Comparison of ENCODE assay signal across 8 cellular contexts in the genomic region with DNA sequence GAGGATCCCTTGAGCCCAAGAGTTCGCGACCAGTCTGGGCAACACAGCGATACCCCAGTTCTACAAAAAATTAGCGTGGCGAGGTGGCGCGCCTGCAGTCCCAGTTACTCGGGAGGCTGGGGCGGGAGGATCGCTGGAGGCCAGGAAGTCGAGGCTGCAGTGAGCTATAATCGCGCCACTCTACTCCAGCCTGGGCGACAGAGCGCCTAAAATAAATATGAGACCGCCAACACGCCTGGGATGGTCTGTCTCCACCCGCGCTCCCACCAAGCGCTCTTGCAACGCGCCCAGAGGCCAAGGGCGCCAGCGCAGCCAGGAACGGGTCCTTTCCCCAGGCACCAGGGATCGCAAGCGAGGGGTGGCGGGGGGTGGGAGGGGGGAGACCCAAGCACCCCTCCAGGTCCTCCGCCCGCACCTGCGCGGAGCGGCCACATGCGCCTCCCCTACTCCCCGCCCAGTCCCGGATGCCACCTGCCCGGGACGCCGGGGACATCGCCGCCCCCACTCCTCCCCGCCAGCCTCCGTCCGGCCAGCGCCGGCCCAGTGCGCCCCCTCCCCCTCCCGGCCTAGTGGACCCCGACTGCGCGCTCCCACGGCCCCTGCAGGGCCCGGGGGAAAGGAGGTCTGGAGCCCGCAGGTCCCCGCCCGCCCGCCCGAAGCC. TPM values are rescaled to one million over a fixed set of nuclear protein-coding genes. Genes with fewer than 3 reads are reported as not detected.
A peak's percentile ranks its signal among the peaks of the same experiment; 100 is the strongest.
DNase-seq lines count a peak whose midpoint lies in the region; ATAC-seq and TF ChIP-seq lines count a peak whose summit lies in the region.

No MANE protein-coding gene starts in this region.

- no peaks in the 10 kb centered on the region for H3K27me3 Mint-ChIP-seq in chondrocyte (ENCODE audit: low read depth)

- H3K4me1 Mint-ChIP-seq in chondrocyte (ENCODE audit: low read depth), result peaks cover 11% of the 10 kb centered on the region

- peak overlapping the region; percentile 59 for H3K9ac ChIP-seq in SK-N-MC (ENCODE audit: insufficient read length)

- H3K36me3 ChIP-seq in SK-N-MC (ENCODE audit: insufficient read depth, low read length), result no peaks in the 10 kb centered on the region
- H3K36me3 ChIP-seq in mesodermal cell (ENCODE audit: control insufficient read depth, insufficient read depth, low read length), result no peaks in the 10 kb centered on the region
- H3K36me3 ChIP-seq in tibial nerve, result no peaks in the 10 kb centered on the region

- H3K9me3 Mint-ChIP-seq in chondrocyte (ENCODE audit: low read depth), result no peaks in the 10 kb centered on the region

- peak overlapping the region; percentile 27 for H3K27ac Mint-ChIP-seq in chondrocyte (ENCODE audit: unreplicated experiment)

- H3K36me3 Mint-ChIP-seq in chondrocyte (ENCODE audit: low read depth), result no peaks in the 10 kb centered on the region

- no peak for TF ChIP-seq EP300 in tibial nerve (IDR thresholded peaks at IDR 0.05)

- TF ChIP-seq CTCF in chondrocyte (IDR thresholded peaks at IDR 0.05), result peak; percentile 36
- TF ChIP-seq CTCF in tibial nerve (IDR thresholded peaks at IDR 0.05), result no peak

- peak; percentile 24 for ATAC-seq in HG03039 (IDR thresholded peaks at IDR 0.05; ENCODE audit: unreplicated experiment)
- ATAC-seq in HG03342 (IDR thresholded peaks at IDR 0.05; ENCODE audit: unreplicated experiment), result no peak

- 1 to 4% methylated on average over 14 to 35 of the region's 58 CpGs for WGBS in mesodermal cell (ENCODE audit: insufficient coverage in 2 of 2), 2 experiments
- 0 to 2% methylated on average over 3 to 29 of the region's 58 CpGs for WGBS in tibial nerve, 2 donors

- H3K27me3 ChIP-seq in tibial nerve, result peaks cover 0 to 25% of the 10 kb centered on the region in 2 donors

- H3K4me3 Mint-ChIP-seq in chondrocyte (ENCODE audit: unreplicated experiment), result peak overlapping the region; percentile 74

- H3K4me3 ChIP-seq in SK-N-MC (peak overlapping the region; percentile 82), mesodermal cell (ENCODE audit: extremely low read depth, insufficient read depth, low read length, poor library complexity, severe bottlenecking) (peak overlapping the region; percentile 53), tibial nerve (peak overlapping the region; percentile 38 to 80 (median 60))

- peak; percentile 51 for DNase-seq in NCI-H82 (lab: John Stamatoyannopoulos, UW)
- DNase-seq in NCI-H82 treated with DMSO at 0.1 percent for 48 hours (lab: John Stamatoyannopoulos, UW; ENCODE audit: unreplicated experiment), result no peak
- DNase-seq in SK-N-MC (ENCODE audit: low read depth, low spot score), result no peak
- DNase-seq in chondrocyte (ENCODE audit: low spot score), result no peak
- no peak for DNase-seq in tibial nerve (ENCODE audit: low spot score in 2 of 2)

- H3K9me3 ChIP-seq in SK-N-MC (ENCODE audit: low read depth, low read length), result no peaks in the 10 kb centered on the region
- no peaks in the 10 kb centered on the region for H3K9me3 ChIP-seq in mesodermal cell (ENCODE audit: control insufficient read depth, low read length)
- H3K9me3 ChIP-seq in tibial nerve, result no peaks in the 10 kb centered on the region

- H3K27ac ChIP-seq in SK-N-MC (no peak overlapping the region), mesodermal cell (ENCODE audit: low read depth, low read length, severe bottlenecking) (no peak overlapping the region), tibial nerve (peak overlapping the region in 2 of 4 donors; percentile 43 to 84)

- no peak for TF ChIP-seq POLR2A in tibial nerve (IDR thresholded peaks at IDR 0.05)

- H3K4me1 ChIP-seq in mesodermal cell (ENCODE audit: control insufficient read depth, insufficient read depth, low read length, poor library complexity, severe bottlenecking) (peaks cover 4% of the 10 kb centered on the region), tibial nerve (peaks cover 0 to 26% (median 5%) of the 10 kb centered on the region in 4 donors)

RNA-seq across cellular contexts. Expression of a gene that starts 0.4 kb away (rescaled TPM):
- total RNA-seq in chondrocyte (5.4 to 8.5 TPM (median 6.5 TPM) in 3 replicates), tibial nerve (1 to 10 TPM; 4.0 to 9.6 (median 6.4) TPM)
- 8.8 TPM for polyA plus RNA-seq in mesodermal cell (2013, experiment 1 of 2)
- 9.9 TPM for polyA plus RNA-seq in mesodermal cell (2013, experiment 2 of 2)

RNA-seq across cellular contexts. Expression of a gene that starts 16.7 kb away (rescaled TPM):
- 6.3 to 8.7 TPM (median 7.1 TPM) in 3 replicates for total RNA-seq in chondrocyte
- 6.2 TPM for polyA plus RNA-seq in mesodermal cell (2013, experiment 1 of 2)
- 6.7 TPM for polyA plus RNA-seq in mesodermal cell (2013, experiment 2 of 2)
- total RNA-seq in tibial nerve, result 10 to 100 TPM in 3 of 4 donors, 1 to 10 TPM in 1; 6.6 to 32.1 (median 10.6) TPM
